Comparison of ENCODE assay signal across 9 cellular contexts in the genomic region with DNA sequence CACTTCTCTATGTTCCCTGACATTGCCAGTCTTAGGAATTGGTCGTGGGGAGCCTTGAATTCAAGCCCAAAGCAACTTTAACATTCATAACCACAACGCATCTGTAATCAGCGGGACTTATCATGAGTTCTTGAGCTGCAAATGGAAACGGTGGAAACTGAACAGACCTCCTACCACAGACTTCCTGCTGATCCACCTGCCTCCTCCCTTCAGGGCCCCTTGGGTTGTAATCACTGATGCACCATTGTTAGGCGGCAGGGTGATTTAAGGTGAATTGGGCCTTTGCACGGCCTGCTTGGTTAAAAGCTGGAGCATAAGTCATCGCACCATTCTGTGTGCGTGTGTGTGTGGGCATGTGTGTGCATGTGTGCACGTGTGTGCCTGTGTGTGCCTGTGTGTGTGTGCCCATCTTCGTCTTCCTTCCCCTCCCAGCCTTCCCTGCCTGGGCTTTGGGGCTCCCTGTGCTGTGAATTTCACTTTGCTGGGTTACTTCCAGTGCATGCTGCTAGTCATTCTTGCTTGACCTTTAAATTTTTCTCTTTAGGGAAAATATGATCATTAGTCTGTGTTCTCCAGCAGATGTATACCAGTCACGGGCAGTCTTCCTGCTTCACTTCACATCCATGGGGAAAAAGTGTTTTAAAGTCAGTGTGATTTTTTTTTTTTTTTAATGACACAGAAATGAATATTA. TPM values are rescaled to one million over a fixed set of nuclear protein-coding genes. Genes with fewer than 3 reads are reported as not detected.
A peak's percentile ranks its signal among the peaks of the same experiment; 100 is the strongest.
DNase-seq lines count a peak whose midpoint lies in the region; ATAC-seq, FAIRE-seq and TF ChIP-seq lines count a peak whose summit lies in the region.
"Had no signal": no experiment of that assay in that cellular context is flagged by ENCODE, and none has a peak within 500 bp of the region (broad histone marks: within the 10 kb centered on the region; RNA-seq: fewer than 3 reads in every experiment).

No MANE protein-coding gene starts in this region.

- peak overlapping the region; percentile 87 to 96 (median 93) for H3K27ac Mint-ChIP-seq in CD4-positive, CD25-positive, alpha-beta regulatory T cell

- peak overlapping the region; percentile 60 for H3K4me3 ChIP-seq in CD4-positive, CD25-positive, alpha-beta regulatory T cell (ENCODE audit: low read depth, low read length)
- H3K4me3 ChIP-seq in HL-60 (replicated peaks; ENCODE audit: insufficient read depth, low read length), result no peak overlapping the region

- peak; percentile 49 to 83 (median 74) for DNase-seq in CD4-positive, CD25-positive, alpha-beta regulatory T cell
- DNase-seq in HL-60 (ENCODE audit: low read depth in 1 of 2, low spot score in 1 of 2) (peak in 1 of 2 experiments; percentile 56), foreskin melanocyte (peak; percentile 24), A172 (ENCODE audit: low spot score) (no peak), Ammon's horn (ENCODE audit: low spot score) (no peak), NCI-H1930 (lab: John Stamatoyannopoulos, UW) (no peak), RCC 7860 (ENCODE audit: low spot score) (no peak)
- DNase-seq in activated CD4-positive, alpha-beta T cell treated with anti-CD3 and anti-CD28 coated beads, Interleukin-2, amount 50 U/mL, for 1 hour, result peak; percentile 46
- DNase-seq: NCI-H446 had no signal

- no peaks in the 10 kb centered on the region for H3K27me3 Mint-ChIP-seq in CD4-positive, CD25-positive, alpha-beta regulatory T cell

- H3K4me1 Mint-ChIP-seq in CD4-positive, CD25-positive, alpha-beta regulatory T cell, result peaks cover 64 to 97% (median 85%) of the 10 kb centered on the region in 4 donors

- peaks cover 35% of the 10 kb centered on the region for H3K36me3 Mint-ChIP-seq in CD4-positive, CD25-positive, alpha-beta regulatory T cell

- TF ChIP-seq CTCF in HL-60 (IDR thresholded peaks at IDR 0.05; ENCODE audit: insufficient read depth, low read length), result no peak

- H3K4me3 Mint-ChIP-seq in CD4-positive, CD25-positive, alpha-beta regulatory T cell, result peak overlapping the region; percentile 57 to 84 (median 76)

- peak; percentile 83 for ATAC-seq in CD4-positive, CD25-positive, alpha-beta regulatory T cell (ENCODE audit: low read depth in 2 of 2)

- peak overlapping the region; percentile 71 for H3K27ac ChIP-seq in CD4-positive, CD25-positive, alpha-beta regulatory T cell (ENCODE audit: insufficient read depth, low read length, poor library complexity, severe bottlenecking)
- H3K27ac ChIP-seq in HL-60 (replicated peaks), result peak overlapping the region; percentile 28

- peaks cover 95% of the 10 kb centered on the region for H3K4me1 ChIP-seq in CD4-positive, CD25-positive, alpha-beta regulatory T cell (ENCODE audit: control insufficient read depth, insufficient read depth, low read length, poor library complexity, severe bottlenecking)

- H3K36me3 ChIP-seq in CD4-positive, CD25-positive, alpha-beta regulatory T cell (ENCODE audit: control insufficient read depth, insufficient read depth, low read length), result peaks cover 10% of the 10 kb centered on the region

- no peak for FAIRE-seq in RCC 7860 (lab: Jason Lieb, UNC)

- no peaks in the 10 kb centered on the region for H3K9me3 ChIP-seq in CD4-positive, CD25-positive, alpha-beta regulatory T cell (ENCODE audit: control insufficient read depth in 2 of 2, low read length in 2 of 2)

- H3K27me3 ChIP-seq in CD4-positive, CD25-positive, alpha-beta regulatory T cell (ENCODE audit: control insufficient read depth, insufficient read depth, low read length), result no peaks in the 10 kb centered on the region
- no peaks in the 10 kb centered on the region for H3K27me3 ChIP-seq in HL-60 (ENCODE audit: insufficient read depth, poor library complexity, severe bottlenecking)

- no peaks in the 10 kb centered on the region for H3K9me3 Mint-ChIP-seq in CD4-positive, CD25-positive, alpha-beta regulatory T cell

RNA-seq across cellular contexts. Expression of a gene that starts 29.0 kb away (rescaled TPM):
- total RNA-seq in CD4-positive, CD25-positive, alpha-beta regulatory T cell, result 192 TPM
- polyA plus RNA-seq in CD4-positive, CD25-positive, alpha-beta regulatory T cell, result 100 to 1,000 TPM in 2 of 4 donors, 10 to 100 TPM in 2; 70.2 to 114 (median 99.5) TPM
- total RNA-seq in A172 (2014; rRNA removed; shearing (Covaris generic)), result 4.7 and 8.4 TPM in 2 replicates

Comparison
In these comparisons a context has a peak if more than half of its experiments do, and no peak if none do; other contexts are left out.
1. DNase-seq: peak in CD4-positive, CD25-positive, alpha-beta regulatory T cell (3 of 3), activated CD4-positive, alpha-beta T cell treated with anti-CD3 and anti-CD28 coated beads, Interleukin-2, amount 50 U/mL, for 1 hour (single experiment) and foreskin melanocyte (single experiment); none in A172 (single experiment), Ammon's horn (single experiment), NCI-H1930 (0 of 2) and RCC 7860 (single experiment).
2. RNA of a gene that starts 29.0 kb away (total RNA-seq): 192 TPM in CD4-positive, CD25-positive, alpha-beta regulatory T cell (single experiment); 4.7 to 8.4 TPM in A172; every median in the first group is over 10 times any median in the second.